ENCODE assay signal across 26 cellular contexts in genomic region chr16:12201863-12202262, GRCh38.
"Had no signal": no experiment of that assay in that cellular context is flagged by ENCODE, and none has a peak within 500 bp of the region (broad histone marks: within the 10 kb centered on the region; RNA-seq: fewer than 3 reads in every experiment).

No MANE protein-coding gene starts in this region.

- H3K4me3 ChIP-seq: ascending aorta, breast epithelium, cardiac muscle cell, colonic mucosa, esophagus squamous epithelium, gastroesophageal sphincter, heart right ventricle had no signal

- H3K9me3 ChIP-seq: adrenal gland, ascending aorta, breast epithelium, colonic mucosa, esophagus squamous epithelium, gastroesophageal sphincter, heart right ventricle had no signal

- H3K27me3 ChIP-seq: adrenal gland, ascending aorta, breast epithelium, cardiac muscle cell, colonic mucosa, esophagus squamous epithelium, gastroesophageal sphincter, heart right ventricle had no signal

- DNase-seq: activated CD4-positive, alpha-beta memory T cell treated with anti-CD3 and anti-CD28 coated beads for 36 hours; activated CD4-positive, alpha-beta T cell treated with anti-CD3 and anti-CD28 coated beads for 48 hours; activated CD8-positive, alpha-beta memory T cell treated with anti-CD3 and anti-CD28 coated beads, Interleukin-2, amount 10 ng/mL, durations not matched to agents 7 days and 5 days; activated CD8-positive, alpha-beta memory T cell treated with anti-CD3 and anti-CD28 coated beads, Interleukin-2, amount 50 U/mL, for 4 hours; activated CD8-positive, alpha-beta T cell treated with anti-CD3 and anti-CD28 coated beads, Interleukin-2, amount 10 ng/mL, durations not matched to agents 7 days and 5 days; activated effector memory CD4-positive, alpha-beta T cell treated with anti-CD3 and anti-CD28 coated beads, Interleukin-2, amount 50 U/mL, for 16 hours; activated naive CD4-positive, alpha-beta T cell treated with anti-CD3 and anti-CD28 coated beads for 36 hours; activated naive CD8-positive, alpha-beta T cell treated with anti-CD3 and anti-CD28 coated beads for 36 hours; activated naive CD8-positive, alpha-beta T cell treated with anti-CD3 and anti-CD28 coated beads, Interleukin-2, amount 50 U/mL, for 24 hours; activated T-cell treated with anti-CD3 and anti-CD28 coated beads, Interleukin-2, amount 50 U/mL, for 1 hour; activated T-cell treated with anti-CD3 and anti-CD28 coated beads, Interleukin-2, amount 50 U/mL, for 48 hours; adrenal gland; central memory CD4-positive, alpha-beta T cell; cerebellar nuclear complex; colonic mucosa; effector CD8-positive, alpha-beta T cell; esophagus squamous epithelium; foreskin melanocyte; heart right ventricle; T-helper 2 cell had no signal

- H3K36me3 ChIP-seq: adrenal gland, breast epithelium, cardiac muscle cell, colonic mucosa had no signal

- H3K27ac ChIP-seq: adrenal gland, ascending aorta, breast epithelium, cardiac muscle cell, colonic mucosa, epithelial cell of prostate, esophagus squamous epithelium, gastroesophageal sphincter, heart right ventricle, VCaP had no signal

- H3K4me1 ChIP-seq: adrenal gland, ascending aorta, breast epithelium, colonic mucosa, gastroesophageal sphincter, heart right ventricle had no signal
